ENCODE assay signal across 27 cellular contexts in the genomic region with DNA sequence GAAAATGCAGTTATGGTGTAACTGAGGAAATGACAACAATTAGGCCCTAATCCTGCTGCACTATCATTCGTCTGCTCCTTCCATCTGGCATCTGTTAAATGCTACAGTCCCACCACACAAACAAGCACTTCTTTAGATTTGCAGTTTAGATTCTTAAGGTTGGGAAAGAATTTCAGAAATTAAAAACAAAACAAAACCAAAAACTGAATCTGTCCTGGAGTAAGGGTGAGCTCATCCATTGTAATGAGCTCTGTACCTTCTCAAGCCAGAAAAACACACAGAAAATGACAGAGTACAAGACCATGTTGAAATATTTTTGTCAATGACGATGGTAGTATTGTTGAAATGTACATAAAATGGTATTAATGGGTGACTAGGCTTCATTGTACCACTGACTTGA. TPM values are rescaled to one million over a fixed set of nuclear protein-coding genes. Genes with fewer than 3 reads are reported as not detected.
A peak's percentile ranks its signal among the peaks of the same experiment; 100 is the strongest.
DNase-seq lines count a peak whose midpoint lies in the region; ATAC-seq and TF ChIP-seq lines count a peak whose summit lies in the region.
"Had no signal": no experiment of that assay in that cellular context is flagged by ENCODE, and none has a peak within 500 bp of the region (broad histone marks: within the 10 kb centered on the region; RNA-seq: fewer than 3 reads in every experiment).

No MANE protein-coding gene starts in this region.

- no peaks in the 10 kb centered on the region for H4K20me1 ChIP-seq in Loucy (ENCODE audit: insufficient read depth, low read length, poor library complexity, severe bottlenecking)

- no peaks in the 10 kb centered on the region for H3K27me3 Mint-ChIP-seq in Calu3 (ENCODE audit: unreplicated experiment)

- H3K9me3 ChIP-seq in Loucy (ENCODE audit: insufficient read depth, low read depth, low read length), result no peaks in the 10 kb centered on the region
- H3K9me3 ChIP-seq: stomach, tibial nerve had no signal

- H3K4me1 ChIP-seq in Loucy (ENCODE audit: insufficient read depth, low read length, poor library complexity, severe bottlenecking), result no peaks in the 10 kb centered on the region

- H3K9me3 Mint-ChIP-seq in Calu3 (ENCODE audit: low read depth, unreplicated experiment), result no peaks in the 10 kb centered on the region
- H3K9me3 Mint-ChIP-seq: activated CD8-positive, alpha-beta T cell treated with anti-CD3 and anti-CD28 coated beads for 36 hours; activated naive CD8-positive, alpha-beta T cell treated with anti-CD3 and anti-CD28 coated beads, Interleukin-2, amount 10 ng/mL, durations not matched to agents 7 days and 5 days; H9; T-cell had no signal

- no peak for ATAC-seq in HG02678 (IDR thresholded peaks at IDR 0.05; ENCODE audit: unreplicated experiment)
- ATAC-seq: activated CD8-positive, alpha-beta T cell treated with anti-CD3 and anti-CD28 coated beads for 36 hours; T-cell had no signal

- H3F3A ChIP-seq in Loucy (ENCODE audit: low read depth), result no peaks in the 10 kb centered on the region

- no peak for TF ChIP-seq CTCF in Loucy (conservative IDR thresholded peaks at IDR 0.05; ENCODE audit: low read length)
- TF ChIP-seq CTCF in Calu3 (IDR thresholded peaks at IDR 0.05; ENCODE audit: unreplicated experiment), result no peak

- no peaks in the 10 kb centered on the region for H3K27me3 ChIP-seq in Loucy (ENCODE audit: insufficient read depth, low read length, poor library complexity, severe bottlenecking)
- H3K27me3 ChIP-seq: brain microvascular endothelial cell, neural progenitor cell, stomach, tibial nerve had no signal

- CTCF ChIA-PET in Calu3 (lab: Charles Lee), result interaction anchor here (1.1 kb wide), 1 partner anchor 9 kb away, joined by 3 read pairs; no protein-coding TSS in a partner anchor

- H3K27ac Mint-ChIP-seq in Calu3 (ENCODE audit: unreplicated experiment), result no peak overlapping the region
- H3K27ac Mint-ChIP-seq: activated CD8-positive, alpha-beta T cell treated with anti-CD3 and anti-CD28 coated beads for 36 hours; activated naive CD8-positive, alpha-beta T cell treated with anti-CD3 and anti-CD28 coated beads, Interleukin-2, amount 10 ng/mL, durations not matched to agents 7 days and 5 days; H9; neural progenitor cell; T-cell had no signal

- no peaks in the 10 kb centered on the region for H3K36me3 Mint-ChIP-seq in Calu3 (ENCODE audit: insufficient read depth, unreplicated experiment)
- H3K36me3 Mint-ChIP-seq: activated naive CD8-positive, alpha-beta T cell treated with anti-CD3 and anti-CD28 coated beads, Interleukin-2, amount 10 ng/mL, durations not matched to agents 7 days and 5 days; neural progenitor cell; T-cell had no signal

- H3K4me3 Mint-ChIP-seq in Calu3 (ENCODE audit: low read depth, unreplicated experiment), result no peak overlapping the region
- H3K4me3 Mint-ChIP-seq: activated CD8-positive, alpha-beta T cell treated with anti-CD3 and anti-CD28 coated beads for 36 hours; activated naive CD8-positive, alpha-beta T cell treated with anti-CD3 and anti-CD28 coated beads, Interleukin-2, amount 10 ng/mL, durations not matched to agents 7 days and 5 days; H9; neural progenitor cell; T-cell had no signal

- no peak overlapping the region for H3K4me3 ChIP-seq in Loucy (ENCODE audit: low read length, poor library complexity, severe bottlenecking)
- H3K4me3 ChIP-seq: lung, neural progenitor cell, stomach, tibial nerve had no signal

- H2AFZ ChIP-seq in Loucy (ENCODE audit: low read length), result 0 out of 2 replicates have a peak overlapping the region, but pooled peaks have one; percentile 16

- H3K9ac ChIP-seq in Loucy (ENCODE audit: low read depth, low read length, poor library complexity, severe bottlenecking), result no peak overlapping the region
- H3K9ac ChIP-seq: neural progenitor cell had no signal

- no TSS peak for BruUV-seq in Calu3 (replicated peaks; lab: Mats Ljungman, UMichigan)

- peaks cover 8% of the 10 kb centered on the region for H3K4me1 Mint-ChIP-seq in Calu3 (ENCODE audit: low read depth, unreplicated experiment)
- H3K4me1 Mint-ChIP-seq: activated naive CD8-positive, alpha-beta T cell treated with anti-CD3 and anti-CD28 coated beads, Interleukin-2, amount 10 ng/mL, durations not matched to agents 7 days and 5 days; T-cell had no signal

- H3K4me2 ChIP-seq in Loucy (ENCODE audit: low read depth, low read length, poor library complexity, severe bottlenecking), result no peak overlapping the region
- H3K4me2 ChIP-seq: neural progenitor cell had no signal

- H3K36me3 ChIP-seq in Loucy (ENCODE audit: insufficient read depth, low read length), result no peaks in the 10 kb centered on the region
- H3K36me3 ChIP-seq: brain microvascular endothelial cell, neural progenitor cell, stomach, tibial nerve had no signal

- DNase-seq in AG20443 (ENCODE audit: low spot score), result peak; percentile 58
- peak; percentile 32 for DNase-seq in dedifferentiated amniotic fluid mesenchymal stem cell (ENCODE audit: extremely low spot score)
- DNase-seq in non-pigmented ciliary epithelial cell (ENCODE audit: low read depth), result peak; percentile 5
- no peak for DNase-seq in UCSD-AML1 (lab: John Stamatoyannopoulos, UW; ENCODE audit: unreplicated experiment)
- DNase-seq in T-helper 1 cell, result no peak
- DNase-seq in Calu3, result no peak
- DNase-seq: activated CD4-positive, alpha-beta T cell treated with anti-CD3 and anti-CD28 coated beads for 1 hour; activated CD8-positive, alpha-beta T cell treated with anti-CD3 and anti-CD28 coated beads for 36 hours; activated effector memory CD4-positive, alpha-beta T cell treated with Interleukin-2 at 50 U/mL for 16 hours; activated naive CD8-positive, alpha-beta T cell treated with anti-CD3 and anti-CD28 coated beads, Interleukin-2, amount 10 ng/mL, durations not matched to agents 7 days and 5 days; AML-193; brain microvascular endothelial cell; DMS79; effector memory CD4-positive, alpha-beta T cell; H9; kidney; NCI-H2081 treated with DMSO at 0.1 percent for 48 hours; NCI-H446 treated with DMSO at 0.1 percent for 48 hours; NK-92 treated with Interleukin-12 subunit alpha and Interleukin-12 subunit beta, amount 100 ng/mL, for 24 hours; SHP77 treated with DMSO at 0.1 percent for 48 hours; stomach; T-cell had no signal

- intact Hi-C loops in Calu3 (cut with micrococcal nuclease; ENCODE audit: unreplicated experiment), result no loop called here

- H3K9me2 ChIP-seq in Loucy (replicated peaks; ENCODE audit: low read depth, low read length), result no peaks in the 10 kb centered on the region

- H3K79me2 ChIP-seq in Loucy (ENCODE audit: insufficient read depth, low read length), result no peaks in the 10 kb centered on the region

RNA-seq across cellular contexts. Expression of gene SMAD9, which starts 28.3 kb away (rescaled TPM):
- 1.7 and 1.8 TPM in 2 replicates for total RNA-seq in Calu3 (2022)
- total RNA-seq: activated naive CD8-positive, alpha-beta T cell treated with anti-CD3 and anti-CD28 coated beads, Interleukin-2, amount 10 ng/mL, durations not matched to agents 7 days and 5 days had no signal

Comparison
In these comparisons a context has a peak if more than half of its experiments do, and no peak if none do; other contexts are left out.
1. DNase-seq: peak in AG20443 (single experiment), dedifferentiated amniotic fluid mesenchymal stem cell (single experiment) and non-pigmented ciliary epithelial cell (single experiment); none in UCSD-AML1 (single experiment), T-helper 1 cell (0 of 5) and Calu3 (single experiment).